In the genomic region with DNA sequence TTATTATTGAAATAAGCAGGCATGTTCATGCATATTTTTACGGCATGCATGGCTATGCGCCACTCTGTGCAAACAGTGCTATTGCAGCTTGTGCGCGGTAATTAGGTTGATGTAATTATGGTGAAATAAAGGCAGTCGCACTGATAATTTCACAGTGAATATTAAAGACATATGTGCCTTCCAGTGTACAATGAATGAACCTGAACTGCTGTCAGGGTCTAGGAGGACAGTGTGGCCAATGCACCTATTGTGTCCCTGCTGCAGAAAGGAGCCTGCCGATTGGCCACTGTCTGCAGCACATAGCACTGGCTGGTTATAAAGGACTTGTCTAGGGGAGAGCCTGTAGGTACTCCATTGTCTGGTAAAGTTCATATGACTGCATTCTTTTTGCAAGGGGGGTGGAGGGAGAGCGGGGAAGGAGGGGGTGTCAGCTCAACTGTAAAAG, we compare ENCODE assay signal across 11 cellular contexts.
DNase-seq lines count a peak whose midpoint lies in the region; ATAC-seq, FAIRE-seq and TF ChIP-seq lines count a peak whose summit lies in the region.
"Had no signal": no experiment of that assay in that cellular context is flagged by ENCODE, and none has a peak within 500 bp of the region (broad histone marks: within the 10 kb centered on the region; RNA-seq: fewer than 3 reads in every experiment).

No MANE protein-coding gene starts in this region.

- POLR2A ChIA-PET in HEK293 (lab: Yijun Ruan, JAX): no interaction called here
- POLR2A ChIA-PET in Caco-2 (lab: Charles Lee): no interaction called here

- no TSS peak for BruUV-seq in Caco-2 (replicated peaks; lab: Mats Ljungman, UMichigan)

- CTCF ChIA-PET in HEK293 (lab: Yijun Ruan, JAX) (interaction anchor here (1.5 kb wide), 1 partner anchor 260 kb away, joined by 3 read pairs; no protein-coding TSS in a partner anchor), Caco-2 (lab: Charles Lee) (no interaction called here)

- H3K27ac Mint-ChIP-seq in Caco-2 (ENCODE audit: unreplicated experiment): no peak overlapping the region

- intact Hi-C loops in Caco-2 (cut with micrococcal nuclease; ENCODE audit: unreplicated experiment): no loop called here

- H3K4me1 Mint-ChIP-seq in Caco-2 (ENCODE audit: low read depth, unreplicated experiment): no peaks in the 10 kb centered on the region
- H3K4me1 Mint-ChIP-seq: central memory CD8-positive, alpha-beta T cell had no signal

- no peaks in the 10 kb centered on the region for H3K36me3 ChIP-seq in HEK293 (ENCODE audit: control insufficient read depth in 2 of 2, insufficient read depth in 1 of 2, low read length in 2 of 2)
- no peaks in the 10 kb centered on the region for H3K36me3 ChIP-seq in suprapubic skin
- no peaks in the 10 kb centered on the region for H3K36me3 ChIP-seq in Caco-2 (ENCODE audit: control insufficient read depth, insufficient read depth, low read length)
- H3K36me3 ChIP-seq: pancreas had no signal

- no peaks in the 10 kb centered on the region for H3K4me1 ChIP-seq in HEK293 (ENCODE audit: control insufficient read depth, insufficient read depth, low read length)
- H3K4me1 ChIP-seq in suprapubic skin: peaks cover 13% of the 10 kb centered on the region
- no peaks in the 10 kb centered on the region for H3K4me1 ChIP-seq in Caco-2
- H3K4me1 ChIP-seq: pancreas had no signal

- no peak overlapping the region for H3K4me3 ChIP-seq in HEK293 (ENCODE audit: low read depth, low read length)
- peak overlapping the region; percentile 42 for H3K4me3 ChIP-seq in suprapubic skin
- H3K4me3 ChIP-seq in Caco-2 (ENCODE audit: low read depth, low read length): no peak overlapping the region
- H3K4me3 ChIP-seq: pancreas had no signal

- H3K4me3 Mint-ChIP-seq in Caco-2 (ENCODE audit: unreplicated experiment): no peak overlapping the region
- H3K4me3 Mint-ChIP-seq: central memory CD8-positive, alpha-beta T cell had no signal

- no peak for ATAC-seq in HG03565 (IDR thresholded peaks at IDR 0.05; ENCODE audit: unreplicated experiment)
- ATAC-seq: pancreas had no signal

- peak; percentile 48 to 73 for DNase-seq in hippocampal formation (lab: John Stamatoyannopoulos, UW)
- DNase-seq in suprapubic skin (ENCODE audit: low spot score in 2 of 2): no peak
- no peak for DNase-seq in Caco-2
- no peak for DNase-seq in urothelium cell line (ENCODE audit: low spot score)
- no peak for DNase-seq in COLO829 (ENCODE audit: low spot score)
- DNase-seq: NCI-H1436 treated with DMSO at 0.1 percent for 48 hours, pancreas had no signal

- 50% methylated on average over 7 of the region's 7 CpGs for WGBS in suprapubic skin

- no peaks in the 10 kb centered on the region for H3K9me3 Mint-ChIP-seq in Caco-2 (ENCODE audit: unreplicated experiment)
- H3K9me3 Mint-ChIP-seq: central memory CD8-positive, alpha-beta T cell had no signal

- FAIRE-seq in TTC549 (lab: Jason Lieb, UNC): peak; percentile 92
- FAIRE-seq in urothelium cell line (lab: Jason Lieb, UNC): no peak
- FAIRE-seq: pancreas had no signal

- H3K9me3 ChIP-seq in HEK293 (ENCODE audit: control insufficient read depth, insufficient read depth, low read depth, low read length) (no peaks in the 10 kb centered on the region), suprapubic skin (no peaks in the 10 kb centered on the region), Caco-2 (no peaks in the 10 kb centered on the region)
- H3K9me3 ChIP-seq: pancreas had no signal

- H3K36me3 Mint-ChIP-seq in Caco-2 (ENCODE audit: insufficient read depth, unreplicated experiment): no peaks in the 10 kb centered on the region

- no peaks in the 10 kb centered on the region for H3K27me3 ChIP-seq in suprapubic skin
- H3K27me3 ChIP-seq in Caco-2 (replicated peaks; ENCODE audit: control insufficient read depth, insufficient read depth, low read length): no peaks in the 10 kb centered on the region

- H3K27me3 Mint-ChIP-seq in Caco-2 (ENCODE audit: insufficient read depth, unreplicated experiment): peaks cover 5% of the 10 kb centered on the region
- H3K27me3 Mint-ChIP-seq: central memory CD8-positive, alpha-beta T cell had no signal

- TF ChIP-seq POLR2A in suprapubic skin (IDR thresholded peaks at IDR 0.05): no peak

- TF ChIP-seq CTCF in HEK293 (tag by site-specific recombination; IDR thresholded peaks at IDR 0.05) (no peak), suprapubic skin (IDR thresholded peaks at IDR 0.05) (peak in 1 of 2 donors; percentile 20), Caco-2 (IDR thresholded peaks at IDR 0.05; ENCODE audit: insufficient read depth in 1 of 2, low read depth in 1 of 2, low read length in 1 of 2, severe bottlenecking in 1 of 2, unreplicated experiment in 1 of 2) (no peak)

- H3K27ac ChIP-seq in HEK293 (ENCODE audit: extremely low read depth, low read depth, low read length): no peak overlapping the region
- no peak overlapping the region for H3K27ac ChIP-seq in suprapubic skin
- H3K27ac ChIP-seq: pancreas had no signal

- no peak for TF ChIP-seq EP300 in suprapubic skin (IDR thresholded peaks at IDR 0.05)

TF ChIP-seq in HEK293, 187 proteins besides CTCF, POLR2A, EP300 and RAD21:
- no peak for TF ChIP-seq ZBTB7A (tag by site-specific recombination; IDR thresholded peaks at IDR 0.05; ENCODE audit: low read depth)
- TF ChIP-seq, protein P1, sequence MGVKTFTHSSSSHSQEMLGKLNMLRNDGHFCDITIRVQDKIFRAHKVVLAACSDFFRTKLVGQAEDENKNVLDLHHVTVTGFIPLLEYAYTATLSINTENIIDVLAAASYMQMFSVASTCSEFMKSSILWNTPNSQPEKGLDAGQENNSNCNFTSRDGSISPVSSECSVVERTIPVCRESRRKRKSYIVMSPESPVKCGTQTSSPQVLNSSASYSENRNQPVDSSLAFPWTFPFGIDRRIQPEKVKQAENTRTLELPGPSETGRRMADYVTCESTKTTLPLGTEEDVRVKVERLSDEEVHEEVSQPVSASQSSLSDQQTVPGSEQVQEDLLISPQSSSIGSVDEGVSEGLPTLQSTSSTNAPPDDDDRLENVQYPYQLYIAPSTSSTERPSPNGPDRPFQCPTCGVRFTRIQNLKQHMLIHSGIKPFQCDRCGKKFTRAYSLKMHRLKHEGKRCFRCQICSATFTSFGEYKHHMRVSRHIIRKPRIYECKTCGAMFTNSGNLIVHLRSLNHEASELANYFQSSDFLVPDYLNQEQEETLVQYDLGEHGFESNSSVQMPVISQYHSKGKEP (tag by site-specific recombination; IDR thresholded peaks at IDR 0.05): peak; percentile 44; the same call in 1 of the 2 replicates
- no peak for TF ChIP-seq ZNF501 (tag by site-specific recombination; IDR thresholded peaks at IDR 0.05)
- no peak for TF ChIP-seq ZNF416 (tag by site-specific recombination; IDR thresholded peaks at IDR 0.05)
TF ChIP-seq in HEK293: peak in this region for 1.

Comparison
In these comparisons a context has a peak if more than half of its experiments do, and no peak if none do; other contexts are left out.
1. DNase-seq: peak in hippocampal formation (2 of 2); none in suprapubic skin (0 of 2), Caco-2 (0 of 2), urothelium cell line (single experiment) and COLO829 (single experiment).